Comparison of ENCODE assay signal across 8 cellular contexts in the genomic region with DNA sequence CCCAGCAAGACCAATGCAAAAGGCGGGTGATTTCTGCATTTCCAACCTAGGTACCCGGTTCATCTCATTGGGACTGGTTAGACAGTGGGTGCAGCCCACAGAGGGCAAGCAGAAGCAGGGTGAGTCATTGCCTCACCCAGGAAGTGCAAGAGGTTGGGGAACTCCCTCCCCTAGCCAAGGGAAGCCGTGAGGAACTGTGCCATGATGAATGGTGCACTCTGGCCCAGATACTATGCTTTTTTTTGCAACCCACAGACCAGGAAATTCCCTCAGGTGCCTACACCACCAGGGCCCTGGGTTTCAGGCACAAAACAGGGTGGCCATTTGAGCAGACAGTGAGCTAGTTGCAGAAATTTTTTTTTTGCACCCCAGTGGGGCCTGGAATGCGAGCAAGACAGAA.
A peak's percentile ranks its signal among the peaks of the same experiment; 100 is the strongest.
DNase-seq lines count a peak whose midpoint lies in the region; ATAC-seq and TF ChIP-seq lines count a peak whose summit lies in the region.

No MANE protein-coding gene starts in this region.

- no peaks in the 10 kb centered on the region for H3K9me3 ChIP-seq in upper lobe of right lung

- TF ChIP-seq CTCF in upper lobe of right lung (IDR thresholded peaks at IDR 0.05): no peak

- H3K27me3 ChIP-seq in upper lobe of right lung: no peaks in the 10 kb centered on the region

- no peaks in the 10 kb centered on the region for H3K36me3 ChIP-seq in upper lobe of right lung

- H3K4me3 ChIP-seq in upper lobe of right lung: no peak overlapping the region

- intact Hi-C loops in upper lobe of right lung (cut with DNase I): no loop called here

- ATAC-seq in GM19397 (IDR thresholded peaks at IDR 0.05; ENCODE audit: unreplicated experiment): peak; percentile 72
- ATAC-seq in HG03135 (IDR thresholded peaks at IDR 0.05; ENCODE audit: unreplicated experiment): peak; percentile 77
- no peak for ATAC-seq in upper lobe of right lung

- DNase-seq in activated T-cell treated with anti-CD3 and anti-CD28 coated beads for 1 hour (ENCODE audit: low read depth) (peak; percentile 20), pons (ENCODE audit: low spot score) (no peak), upper lobe of right lung (no peak), AG08396 (ENCODE audit: low spot score) (no peak), HPDE6-E6E7 (ENCODE audit: extremely low spot score) (no peak)
- DNase-seq in stimulated activated CD4-positive, alpha-beta T cell treated with anti-CD3 and anti-CD28 coated beads, Interleukin-1b, Interleukin-23, amount 100 ng/mL, for 4 hours (ENCODE audit: low read depth in 2 of 2): peak; percentile 8 to 28

- no peaks in the 10 kb centered on the region for H3K4me1 ChIP-seq in upper lobe of right lung

- no peak overlapping the region for H3K27ac ChIP-seq in upper lobe of right lung

Comparison
In these comparisons a context has a peak if more than half of its experiments do, and no peak if none do; other contexts are left out.
1. DNase-seq: peak in activated T-cell treated with anti-CD3 and anti-CD28 coated beads for 1 hour (single experiment) and stimulated activated CD4-positive, alpha-beta T cell treated with anti-CD3 and anti-CD28 coated beads, Interleukin-1b, Interleukin-23, amount 100 ng/mL, for 4 hours (2 of 2); none in pons (single experiment), upper lobe of right lung (single experiment), AG08396 (single experiment) and HPDE6-E6E7 (single experiment).